Comparison of ENCODE assay signal across 17 cellular contexts in genomic region chr9:16544842-16545241, GRCh38.
DNase-seq lines count a peak whose midpoint lies in the region; ATAC-seq, FAIRE-seq and TF ChIP-seq lines count a peak whose summit lies in the region.
"Had no signal": no experiment of that assay in that cellular context is flagged by ENCODE, and none has a peak within 500 bp of the region (broad histone marks: within the 10 kb centered on the region; RNA-seq: fewer than 3 reads in every experiment).

No MANE protein-coding gene starts in this region.

- no peaks in the 10 kb centered on the region for H3K36me3 Mint-ChIP-seq in effector memory CD8-positive, alpha-beta T cell (ENCODE audit: insufficient read depth)

- H3K4me3 ChIP-seq in adipocyte (ENCODE audit: low read length) (peak overlapping the region; percentile 49), mesenchymal stem cell (ENCODE audit: insufficient read depth in 1 of 2, low read depth in 1 of 2, low read length in 2 of 2) (no peak overlapping the region), sigmoid colon (no peak overlapping the region)
- H3K4me3 ChIP-seq: HAP-1 had no signal

- no peak overlapping the region for H2AFZ ChIP-seq in mesenchymal stem cell (ENCODE audit: low read depth, low read length)

- H3K4me1 ChIP-seq in adipocyte (ENCODE audit: control insufficient read depth, insufficient read depth, low read length) (peaks cover 17% of the 10 kb centered on the region), mesenchymal stem cell (ENCODE audit: control insufficient read depth, insufficient read depth, low read depth, low read length) (no peaks in the 10 kb centered on the region), sigmoid colon (peaks cover 0 to 51% (median 30%) of the 10 kb centered on the region in 4 donors)

- no peak overlapping the region for H2BK12ac ChIP-seq in mesenchymal stem cell (ENCODE audit: low read length in 2 of 2)

- no peak overlapping the region for H4K8ac ChIP-seq in mesenchymal stem cell (ENCODE audit: low read length)

- no peak overlapping the region for H3K18ac ChIP-seq in mesenchymal stem cell (ENCODE audit: low read depth in 1 of 2, low read length in 2 of 2)

- TF ChIP-seq POLR2A in H54 (IDR thresholded peaks at IDR 0.05; ENCODE audit: low read depth, low read length) (no peak), sigmoid colon (IDR thresholded peaks at IDR 0.05) (no peak)

- H2BK5ac ChIP-seq in mesenchymal stem cell (ENCODE audit: low read depth, low read length, poor library complexity, severe bottlenecking), result no peak overlapping the region

- no peaks in the 10 kb centered on the region for H3K9me3 Mint-ChIP-seq in effector memory CD8-positive, alpha-beta T cell
- H3K9me3 Mint-ChIP-seq: CD4-positive, alpha-beta T cell had no signal

- no peak overlapping the region for H2AK5ac ChIP-seq in mesenchymal stem cell (ENCODE audit: low read length, severe bottlenecking)

- no peak overlapping the region for H3K23ac ChIP-seq in mesenchymal stem cell (ENCODE audit: low read length in 2 of 2)

- no peak for TF ChIP-seq EP300 in sigmoid colon (IDR thresholded peaks at IDR 0.05)

- no peak overlapping the region for H3K14ac ChIP-seq in mesenchymal stem cell (ENCODE audit: low read length in 2 of 2)

- H2BK120ac ChIP-seq in mesenchymal stem cell (ENCODE audit: low read depth, low read length), result no peak overlapping the region

- no CpG with 5 or more reads among the region's 1 CpG for WGBS in mesenchymal stem cell
- 49 to 65% methylated on average over 1 of the region's 1 CpG for WGBS in sigmoid colon, 2 donors

- FAIRE-seq in H54 (lab: Jason Lieb, UNC), result peak; percentile 57
- FAIRE-seq in RCC 7860 (lab: Jason Lieb, UNC), result no peak
- FAIRE-seq: GM12891, GM19239 had no signal

- H3K36me3 ChIP-seq in adipocyte (ENCODE audit: control insufficient read depth, insufficient read depth, low read length, severe bottlenecking) (no peaks in the 10 kb centered on the region), mesenchymal stem cell (ENCODE audit: control insufficient read depth in 1 of 2, insufficient read depth in 2 of 2, low read depth in 1 of 2, low read length in 2 of 2) (peaks cover 0 to 62% of the 10 kb centered on the region in 2 experiments), sigmoid colon (peaks cover 0 to 4% (median 0%) of the 10 kb centered on the region in 4 donors)
- H3K36me3 ChIP-seq: HAP-1 had no signal

- H2BK15ac ChIP-seq in mesenchymal stem cell (ENCODE audit: low read depth, poor library complexity, severe bottlenecking), result no peak overlapping the region

- no peak for TF ChIP-seq CTCF in sigmoid colon (IDR thresholded peaks at IDR 0.05)

- H3K27me3 ChIP-seq in adipocyte (replicated peaks; ENCODE audit: control insufficient read depth, insufficient read depth, low read length), result no peaks in the 10 kb centered on the region
- no peaks in the 10 kb centered on the region for H3K27me3 ChIP-seq in mesenchymal stem cell (ENCODE audit: control insufficient read depth in 1 of 2, insufficient read depth in 1 of 2, low read length in 2 of 2)
- no peaks in the 10 kb centered on the region for H3K27me3 ChIP-seq in sigmoid colon

- ATAC-seq in GM18520 (IDR thresholded peaks at IDR 0.05; ENCODE audit: unreplicated experiment) (no peak), GM18858 (IDR thresholded peaks at IDR 0.05; ENCODE audit: unreplicated experiment) (no peak)
- ATAC-seq in effector memory CD8-positive, alpha-beta T cell (replicated peaks), result no peak

- H3K27ac ChIP-seq in mesenchymal stem cell (ENCODE audit: low read length, poor library complexity, severe bottlenecking) (no peak overlapping the region), sigmoid colon (peak overlapping the region in 3 of 4 donors; percentile 60 to 65 (median 61))

- peaks cover 0 to 7% of the 10 kb centered on the region in 2 donors for H3K4me1 Mint-ChIP-seq in effector memory CD8-positive, alpha-beta T cell (ENCODE audit: low read depth in 2 of 2)

- H3K27ac Mint-ChIP-seq in effector memory CD8-positive, alpha-beta T cell, result no peak overlapping the region
- H3K27ac Mint-ChIP-seq: CD4-positive, alpha-beta T cell had no signal

- H3K9ac ChIP-seq in adipocyte (ENCODE audit: low read length) (peak overlapping the region; percentile 5), mesenchymal stem cell (ENCODE audit: low read length) (peak overlapping the region; percentile 13)

- H4K91ac ChIP-seq in mesenchymal stem cell (ENCODE audit: low read length), result no peak overlapping the region

- H3K27me3 Mint-ChIP-seq in effector memory CD8-positive, alpha-beta T cell, result no peaks in the 10 kb centered on the region
- H3K27me3 Mint-ChIP-seq: CD4-positive, alpha-beta T cell had no signal

- intact Hi-C loops in sigmoid colon (cut with DNase I), result no loop called here

- peaks cover 28% of the 10 kb centered on the region for H3K79me1 ChIP-seq in mesenchymal stem cell (replicated peaks; ENCODE audit: low read length, poor library complexity, severe bottlenecking)

- H3K4ac ChIP-seq in mesenchymal stem cell (ENCODE audit: low read depth in 1 of 2, low read length in 2 of 2), result no peak overlapping the region

- no peak overlapping the region for H3K4me3 Mint-ChIP-seq in effector memory CD8-positive, alpha-beta T cell
- H3K4me3 Mint-ChIP-seq: CD4-positive, alpha-beta T cell had no signal

- no peak overlapping the region for H3K4me2 ChIP-seq in mesenchymal stem cell (ENCODE audit: low read length, poor library complexity, severe bottlenecking)

- DNase-seq in H54 (ENCODE audit: insufficient read length, low spot score) (no peak), adipocyte (ENCODE audit: low read depth) (peak; percentile 28), mesenchymal stem cell (peak; percentile 29), sigmoid colon (no peak), RCC 7860 (ENCODE audit: low spot score) (no peak)
- no peak for DNase-seq in effector memory CD8-positive, alpha-beta T cell
- DNase-seq: ACHN; C1 segment of cervical spinal cord; Calu3; CD4-positive, alpha-beta T cell; DMS 273 treated with DMSO at 0.1 percent for 48 hours; GOT3 had no signal

- H3K9me3 ChIP-seq in adipocyte (ENCODE audit: control insufficient read depth, low read length), result no peaks in the 10 kb centered on the region
- H3K9me3 ChIP-seq in mesenchymal stem cell (ENCODE audit: control insufficient read depth, low read length), result no peaks in the 10 kb centered on the region
- no peaks in the 10 kb centered on the region for H3K9me3 ChIP-seq in sigmoid colon
- H3K9me3 ChIP-seq: HAP-1 had no signal

Comparison
In these comparisons a context has a peak if more than half of its experiments do, and no peak if none do; other contexts are left out.
1. DNase-seq: peak in adipocyte (single experiment) and mesenchymal stem cell (single experiment); none in H54 (single experiment), sigmoid colon (single experiment), RCC 7860 (single experiment) and effector memory CD8-positive, alpha-beta T cell (0 of 3).